Comparison of ENCODE assay signal across 11 cellular contexts in genomic region chr9:79694676-79695400, GRCh38.
DNase-seq lines count a peak whose midpoint lies in the region; ATAC-seq and TF ChIP-seq lines count a peak whose summit lies in the region.
"Had no signal": no experiment of that assay in that cellular context is flagged by ENCODE, and none has a peak within 500 bp of the region (broad histone marks: within the 10 kb centered on the region; RNA-seq: fewer than 3 reads in every experiment).

No MANE protein-coding gene starts in this region.

- CTCF ChIA-PET in AG04449 (lab: Yijun Ruan, JAX), result interaction anchor here (1.3 kb wide), 1 partner anchor 8 kb away, joined by 3 read pairs; no protein-coding TSS in a partner anchor
- CTCF ChIA-PET in HEK293 (lab: Yijun Ruan, JAX), result no interaction called here

- H3K27ac ChIP-seq in HEK293 (ENCODE audit: extremely low read depth, low read depth, low read length), result no peak overlapping the region

- H3K9me3 ChIP-seq in HEK293 (ENCODE audit: control insufficient read depth, insufficient read depth, low read depth, low read length), result no peaks in the 10 kb centered on the region

- DNase-seq in AG04449 (ENCODE audit: low read depth, low spot score) (peak; percentile 89), cardiac fibroblast (ENCODE audit: low read depth in 2 of 2) (peak; percentile 70 to 94), kidney tubule cell (ENCODE audit: low spot score) (peak; percentile 83), ecto neural progenitor cell (ENCODE audit: low spot score) (no peak), NCI-H748 treated with DMSO at 0.1 percent for 48 hours (lab: John Stamatoyannopoulos, UW) (no peak), NCI-H510A (lab: John Stamatoyannopoulos, UW) (no peak)
- DNase-seq: activated CD8-positive, alpha-beta memory T cell treated with anti-CD3 and anti-CD28 coated beads, Interleukin-2, amount 50 U/mL, for 4 hours; CD4-positive, CD25-positive, alpha-beta regulatory T cell; Kasumi-1 had no signal

- no peak for ATAC-seq in GM21528 (IDR thresholded peaks at IDR 0.05; ENCODE audit: low FRiP score, unreplicated experiment)

- TF ChIP-seq CTCF in AG04449 (IDR thresholded peaks at IDR 0.05; ENCODE audit: insufficient read depth, low read length, missing control alignments) (no peak), HEK293 (tag by site-specific recombination; IDR thresholded peaks at IDR 0.05) (no peak), cardiac fibroblast (IDR thresholded peaks at IDR 0.05; ENCODE audit: low read depth, low read length) (no peak)

- no peak overlapping the region for H3K4me3 ChIP-seq in AG04449 (ENCODE audit: low read depth, low read length)
- H3K4me3 ChIP-seq in HEK293 (ENCODE audit: low read depth, low read length), result no peak overlapping the region
- no peak overlapping the region for H3K4me3 ChIP-seq in cardiac fibroblast (replicated peaks in 1 of 2; ENCODE audit: low read depth in 2 of 2, low read length in 2 of 2)

- POLR2A ChIA-PET in AG04449 (lab: Yijun Ruan, JAX) (interaction anchor here (0.8 to 1.5 kb wide), 3 partner anchors 10 to 123 kb away, joined by 4 to 6 read pairs (median 5); partner anchors contain the start of gene TLE4), HEK293 (lab: Yijun Ruan, JAX) (interaction anchor here (2.0 kb wide), 1 partner anchor 123 kb away, joined by 11 read pairs; the partner anchor contains the start of gene TLE4)

- H3K4me1 ChIP-seq in HEK293 (ENCODE audit: control insufficient read depth, insufficient read depth, low read length), result no peaks in the 10 kb centered on the region

- no peaks in the 10 kb centered on the region for H3K36me3 ChIP-seq in HEK293 (ENCODE audit: control insufficient read depth in 2 of 2, insufficient read depth in 1 of 2, low read length in 2 of 2)

TF ChIP-seq in HEK293, 187 proteins besides CTCF, POLR2A, EP300 and RAD21:
- TF ChIP-seq ZNF548 (tag by site-specific recombination; IDR thresholded peaks at IDR 0.05) (no peak), ZNF510 (tag by site-specific recombination; IDR thresholded peaks at IDR 0.05; ENCODE audit: insufficient replicate concordance) (no peak), TCF7L2 (IDR thresholded peaks at IDR 0.05; ENCODE audit: borderline replicate concordance, low read depth, low read length) (peak; percentile 46; the same call in 1 of the 2 replicates), ZNF223 (tag by site-specific recombination; IDR thresholded peaks at IDR 0.05) (no peak)

Comparison
In these comparisons a context has a peak if more than half of its experiments do, and no peak if none do; other contexts are left out.
1. DNase-seq: peak in AG04449 (single experiment), cardiac fibroblast (2 of 2) and kidney tubule cell (single experiment); none in ecto neural progenitor cell (single experiment), NCI-H748 treated with DMSO at 0.1 percent for 48 hours (single experiment) and NCI-H510A (single experiment).